ENCODE assay signal across 1 cellular context in the genomic region with DNA sequence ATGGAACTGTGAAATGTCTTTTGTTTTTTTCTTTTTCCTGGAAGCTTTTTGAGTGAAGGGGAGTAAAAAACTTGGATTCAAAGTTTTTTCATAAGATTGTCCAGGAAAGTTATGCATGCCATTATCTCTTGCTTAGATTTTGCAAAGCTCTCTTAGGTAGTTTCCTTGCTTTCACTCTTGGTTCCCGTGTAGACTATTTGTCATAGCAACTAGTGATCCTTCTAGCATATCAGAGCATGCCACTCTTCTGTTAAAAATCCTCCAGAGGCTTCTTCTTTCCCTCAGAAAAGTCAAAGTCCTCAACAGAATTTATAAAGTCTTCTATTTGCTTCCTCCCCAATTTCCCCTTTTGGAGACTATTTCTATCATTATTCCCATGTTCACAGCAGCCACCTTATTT.
TF ChIP-seq lines count a peak whose summit lies in the region.

No MANE protein-coding gene starts in this region.

TF ChIP-seq in WTC11, 78 proteins besides CTCF, POLR2A, EP300 and RAD21 (continued from another document):
- TF ChIP-seq, protein P1, sequence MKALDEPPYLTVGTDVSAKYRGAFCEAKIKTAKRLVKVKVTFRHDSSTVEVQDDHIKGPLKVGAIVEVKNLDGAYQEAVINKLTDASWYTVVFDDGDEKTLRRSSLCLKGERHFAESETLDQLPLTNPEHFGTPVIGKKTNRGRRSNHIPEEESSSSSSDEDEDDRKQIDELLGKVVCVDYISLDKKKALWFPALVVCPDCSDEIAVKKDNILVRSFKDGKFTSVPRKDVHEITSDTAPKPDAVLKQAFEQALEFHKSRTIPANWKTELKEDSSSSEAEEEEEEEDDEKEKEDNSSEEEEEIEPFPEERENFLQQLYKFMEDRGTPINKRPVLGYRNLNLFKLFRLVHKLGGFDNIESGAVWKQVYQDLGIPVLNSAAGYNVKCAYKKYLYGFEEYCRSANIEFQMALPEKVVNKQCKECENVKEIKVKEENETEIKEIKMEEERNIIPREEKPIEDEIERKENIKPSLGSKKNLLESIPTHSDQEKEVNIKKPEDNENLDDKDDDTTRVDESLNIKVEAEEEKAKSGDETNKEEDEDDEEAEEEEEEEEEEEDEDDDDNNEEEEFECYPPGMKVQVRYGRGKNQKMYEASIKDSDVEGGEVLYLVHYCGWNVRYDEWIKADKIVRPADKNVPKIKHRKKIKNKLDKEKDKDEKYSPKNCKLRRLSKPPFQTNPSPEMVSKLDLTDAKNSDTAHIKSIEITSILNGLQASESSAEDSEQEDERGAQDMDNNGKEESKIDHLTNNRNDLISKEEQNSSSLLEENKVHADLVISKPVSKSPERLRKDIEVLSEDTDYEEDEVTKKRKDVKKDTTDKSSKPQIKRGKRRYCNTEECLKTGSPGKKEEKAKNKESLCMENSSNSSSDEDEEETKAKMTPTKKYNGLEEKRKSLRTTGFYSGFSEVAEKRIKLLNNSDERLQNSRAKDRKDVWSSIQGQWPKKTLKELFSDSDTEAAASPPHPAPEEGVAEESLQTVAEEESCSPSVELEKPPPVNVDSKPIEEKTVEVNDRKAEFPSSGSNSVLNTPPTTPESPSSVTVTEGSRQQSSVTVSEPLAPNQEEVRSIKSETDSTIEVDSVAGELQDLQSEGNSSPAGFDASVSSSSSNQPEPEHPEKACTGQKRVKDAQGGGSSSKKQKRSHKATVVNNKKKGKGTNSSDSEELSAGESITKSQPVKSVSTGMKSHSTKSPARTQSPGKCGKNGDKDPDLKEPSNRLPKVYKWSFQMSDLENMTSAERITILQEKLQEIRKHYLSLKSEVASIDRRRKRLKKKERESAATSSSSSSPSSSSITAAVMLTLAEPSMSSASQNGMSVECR (CRISPR knock-in tag; IDR thresholded peaks at IDR 0.05; ENCODE audit: borderline replicate concordance): no peak
- TF ChIP-seq TEAD4 (CRISPR knock-in tag; IDR thresholded peaks at IDR 0.05) (no peak), GABPB1 (CRISPR knock-in tag; IDR thresholded peaks at IDR 0.05) (no peak), ZNF416 (CRISPR knock-in tag; IDR thresholded peaks at IDR 0.05) (no peak), ZNF232 (CRISPR knock-in tag; IDR thresholded peaks at IDR 0.05) (no peak)
- TF ChIP-seq, protein P2, sequence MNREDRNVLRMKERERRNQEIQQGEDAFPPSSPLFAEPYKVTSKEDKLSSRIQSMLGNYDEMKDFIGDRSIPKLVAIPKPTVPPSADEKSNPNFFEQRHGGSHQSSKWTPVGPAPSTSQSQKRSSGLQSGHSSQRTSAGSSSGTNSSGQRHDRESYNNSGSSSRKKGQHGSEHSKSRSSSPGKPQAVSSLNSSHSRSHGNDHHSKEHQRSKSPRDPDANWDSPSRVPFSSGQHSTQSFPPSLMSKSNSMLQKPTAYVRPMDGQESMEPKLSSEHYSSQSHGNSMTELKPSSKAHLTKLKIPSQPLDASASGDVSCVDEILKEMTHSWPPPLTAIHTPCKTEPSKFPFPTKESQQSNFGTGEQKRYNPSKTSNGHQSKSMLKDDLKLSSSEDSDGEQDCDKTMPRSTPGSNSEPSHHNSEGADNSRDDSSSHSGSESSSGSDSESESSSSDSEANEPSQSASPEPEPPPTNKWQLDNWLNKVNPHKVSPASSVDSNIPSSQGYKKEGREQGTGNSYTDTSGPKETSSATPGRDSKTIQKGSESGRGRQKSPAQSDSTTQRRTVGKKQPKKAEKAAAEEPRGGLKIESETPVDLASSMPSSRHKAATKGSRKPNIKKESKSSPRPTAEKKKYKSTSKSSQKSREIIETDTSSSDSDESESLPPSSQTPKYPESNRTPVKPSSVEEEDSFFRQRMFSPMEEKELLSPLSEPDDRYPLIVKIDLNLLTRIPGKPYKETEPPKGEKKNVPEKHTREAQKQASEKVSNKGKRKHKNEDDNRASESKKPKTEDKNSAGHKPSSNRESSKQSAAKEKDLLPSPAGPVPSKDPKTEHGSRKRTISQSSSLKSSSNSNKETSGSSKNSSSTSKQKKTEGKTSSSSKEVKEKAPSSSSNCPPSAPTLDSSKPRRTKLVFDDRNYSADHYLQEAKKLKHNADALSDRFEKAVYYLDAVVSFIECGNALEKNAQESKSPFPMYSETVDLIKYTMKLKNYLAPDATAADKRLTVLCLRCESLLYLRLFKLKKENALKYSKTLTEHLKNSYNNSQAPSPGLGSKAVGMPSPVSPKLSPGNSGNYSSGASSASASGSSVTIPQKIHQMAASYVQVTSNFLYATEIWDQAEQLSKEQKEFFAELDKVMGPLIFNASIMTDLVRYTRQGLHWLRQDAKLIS (CRISPR knock-in tag; IDR thresholded peaks at IDR 0.05; ENCODE audit: borderline replicate concordance): no peak
